ENCODE assay signal across 8 cellular contexts in the genomic region with DNA sequence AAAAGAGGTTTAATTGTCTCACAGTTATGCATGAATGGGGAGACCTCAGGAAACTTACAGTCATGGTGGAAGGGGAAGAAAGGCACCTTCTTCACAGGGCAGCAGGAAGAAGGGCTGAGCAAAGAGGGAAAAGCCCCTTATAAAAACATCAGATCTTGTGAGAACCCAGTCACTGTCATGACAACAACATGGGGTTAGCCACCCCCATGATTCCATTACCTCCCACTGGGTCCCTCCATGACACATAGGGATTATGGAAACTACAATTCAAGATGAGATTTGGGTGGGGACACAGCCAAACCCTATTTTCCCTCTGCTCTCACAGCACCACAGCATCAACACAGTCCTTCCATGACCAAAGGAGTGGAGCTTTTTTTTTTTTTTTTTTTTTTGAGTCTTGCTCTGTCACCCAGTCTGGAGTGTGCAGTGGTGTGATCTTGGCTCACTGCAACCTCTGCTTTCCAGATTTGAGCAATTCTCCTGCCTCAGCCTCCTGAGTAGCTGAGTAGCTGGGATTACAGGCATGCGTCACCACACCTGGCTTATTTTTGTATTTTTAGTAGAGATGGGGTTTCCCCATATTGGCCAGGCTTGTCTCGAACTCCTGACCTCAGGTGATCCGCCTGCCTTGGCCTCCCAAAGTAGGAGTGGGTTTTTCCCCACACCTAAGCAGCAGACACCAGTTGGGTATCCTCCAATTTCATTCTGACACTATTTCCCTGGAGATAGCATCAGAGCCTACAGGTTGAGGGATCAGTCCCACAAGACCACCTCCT. TPM values are rescaled to one million over a fixed set of nuclear protein-coding genes. Genes with fewer than 3 reads are reported as not detected.
DNase-seq lines count a peak whose midpoint lies in the region; ATAC-seq lines count a peak whose summit lies in the region.
"Not testable (repeated sequence)": the region's sequence is repeated elsewhere in the genome, so short reads cannot be mapped to it uniquely, and the experiment has no call there.

No MANE protein-coding gene starts in this region.

- H3K4me3 Mint-ChIP-seq in activated CD4-positive, alpha-beta T cell treated with anti-CD3 and anti-CD28 coated beads, Interleukin-2, amount 10 ng/mL, durations not matched to agents 24 days and 14 days; activated naive CD8-positive, alpha-beta T cell treated with anti-CD3 and anti-CD28 coated beads for 36 hours; stimulated activated memory B cell treated with anti-CD40 and anti-IgM and Interleukin-4, amounts not matched to agents 10 μg/mL and 1 μg/mL and 100 μg/mL, for 72 hours: not testable (repeated sequence)

- H3K4me1 Mint-ChIP-seq in activated CD4-positive, alpha-beta T cell treated with anti-CD3 and anti-CD28 coated beads, Interleukin-2, amount 10 ng/mL, durations not matched to agents 24 days and 14 days; activated naive CD8-positive, alpha-beta T cell treated with anti-CD3 and anti-CD28 coated beads for 36 hours; stimulated activated memory B cell treated with anti-CD40 and anti-IgM and Interleukin-4, amounts not matched to agents 10 μg/mL and 1 μg/mL and 100 μg/mL, for 72 hours: not testable (repeated sequence)

- peak overlapping the region; percentile 76 for H3K27ac Mint-ChIP-seq in activated CD4-positive, alpha-beta T cell treated with anti-CD3 and anti-CD28 coated beads, Interleukin-2, amount 10 ng/mL, durations not matched to agents 24 days and 14 days
- H3K27ac Mint-ChIP-seq in activated naive CD8-positive, alpha-beta T cell treated with anti-CD3 and anti-CD28 coated beads for 36 hours, result peak overlapping the region; percentile 13
- H3K27ac Mint-ChIP-seq in stimulated activated memory B cell treated with anti-CD40 and anti-IgM and Interleukin-4, amounts not matched to agents 10 μg/mL and 1 μg/mL and 100 μg/mL, for 72 hours, result not testable (repeated sequence)

- intact Hi-C loops in activated CD4-positive, alpha-beta T cell treated with anti-CD3 and anti-CD28 coated beads, Interleukin-2, amount 10 ng/mL, durations not matched to agents 24 days and 14 days (cut with micrococcal nuclease), result loop anchor here (1.0 to 5.0 kb wide), 3 partner anchors 14 to 50 kb away; no protein-coding TSS in a partner anchor

- not testable (repeated sequence) for H3K9me3 Mint-ChIP-seq in activated CD4-positive, alpha-beta T cell treated with anti-CD3 and anti-CD28 coated beads, Interleukin-2, amount 10 ng/mL, durations not matched to agents 24 days and 14 days; activated naive CD8-positive, alpha-beta T cell treated with anti-CD3 and anti-CD28 coated beads for 36 hours; stimulated activated memory B cell treated with anti-CD40 and anti-IgM and Interleukin-4, amounts not matched to agents 10 μg/mL and 1 μg/mL and 100 μg/mL, for 72 hours

- ATAC-seq in GM18870 (IDR thresholded peaks at IDR 0.05; ENCODE audit: unreplicated experiment) (peak; percentile 44), HG02759 (IDR thresholded peaks at IDR 0.05; ENCODE audit: unreplicated experiment) (peak; percentile 75), HG03432 (IDR thresholded peaks at IDR 0.05; ENCODE audit: unreplicated experiment) (peak; percentile 60)
- peak; percentile 47 for ATAC-seq in stimulated activated memory B cell treated with anti-CD40 and anti-IgM and Interleukin-4, amounts not matched to agents 10 μg/mL and 1 μg/mL and 100 μg/mL, for 72 hours

- H3K36me3 Mint-ChIP-seq in activated CD4-positive, alpha-beta T cell treated with anti-CD3 and anti-CD28 coated beads, Interleukin-2, amount 10 ng/mL, durations not matched to agents 24 days and 14 days (ENCODE audit: low read depth); activated naive CD8-positive, alpha-beta T cell treated with anti-CD3 and anti-CD28 coated beads for 36 hours; stimulated activated memory B cell treated with anti-CD40 and anti-IgM and Interleukin-4, amounts not matched to agents 10 μg/mL and 1 μg/mL and 100 μg/mL, for 72 hours: not testable (repeated sequence)

- H3K27me3 Mint-ChIP-seq in activated CD4-positive, alpha-beta T cell treated with anti-CD3 and anti-CD28 coated beads, Interleukin-2, amount 10 ng/mL, durations not matched to agents 24 days and 14 days; activated naive CD8-positive, alpha-beta T cell treated with anti-CD3 and anti-CD28 coated beads for 36 hours: not testable (repeated sequence)
- H3K27me3 Mint-ChIP-seq in stimulated activated memory B cell treated with anti-CD40 and anti-IgM and Interleukin-4, amounts not matched to agents 10 μg/mL and 1 μg/mL and 100 μg/mL, for 72 hours, result peaks cover 22% of the 10 kb centered on the region

- DNase-seq in activated CD4-positive, alpha-beta T cell treated with anti-CD3 and anti-CD28 coated beads, Interleukin-2, amount 10 ng/mL, durations not matched to agents 24 days and 14 days, result not testable (repeated sequence)
- DNase-seq in activated T-cell treated with anti-CD3 and anti-CD28 coated beads, Interleukin-2, amount 50 U/mL, for 48 hours, result peak; percentile 33 to 49
- peak; percentile 4 for DNase-seq in activated naive CD8-positive, alpha-beta T cell treated with anti-CD3 and anti-CD28 coated beads for 36 hours
- peak; percentile 12 to 20 for DNase-seq in stimulated activated CD4-positive, alpha-beta T cell treated with anti-CD3 and anti-CD28 coated beads, Interleukin-15, amount 100 ng/mL, for 48 hours (ENCODE audit: low read depth in 2 of 2)

RNA-seq across cellular contexts. Expression of a gene that starts 41.3 kb away (rescaled TPM):
- total RNA-seq in activated CD4-positive, alpha-beta T cell treated with anti-CD3 and anti-CD28 coated beads, Interleukin-2, amount 10 ng/mL, durations not matched to agents 24 days and 14 days, result 12.7 and 14.3 TPM in 2 replicates
- 10 to 100 TPM; 12.9 to 13.9 TPM for total RNA-seq in activated naive CD8-positive, alpha-beta T cell treated with anti-CD3 and anti-CD28 coated beads for 36 hours
